ENCODE assay signal across 8 cellular contexts in the genomic region with DNA sequence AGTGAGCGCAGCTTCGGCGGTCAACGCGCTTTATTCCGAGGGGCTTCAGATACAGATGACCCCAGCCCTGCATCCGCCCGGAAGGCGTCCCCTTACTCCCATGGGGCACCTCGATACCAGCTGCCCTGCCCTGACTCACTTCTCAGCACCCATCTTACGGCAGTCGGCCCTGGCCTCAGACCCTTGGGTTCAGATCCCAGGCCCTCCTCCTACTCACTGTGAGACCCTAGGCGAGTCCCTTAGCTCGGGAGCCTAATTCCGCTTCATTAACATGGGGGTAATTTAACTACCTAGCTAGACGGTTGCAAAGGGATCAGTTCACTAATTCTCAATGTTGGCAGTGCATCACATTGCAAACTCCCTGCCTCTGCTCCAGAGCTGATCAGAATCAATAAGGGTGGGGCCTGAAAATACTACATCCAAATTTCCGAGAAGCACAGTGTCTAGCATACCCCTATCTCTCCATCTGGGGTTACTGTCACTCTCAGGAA. TPM values are rescaled to one million over a fixed set of nuclear protein-coding genes. Genes with fewer than 3 reads are reported as not detected.
A peak's percentile ranks its signal among the peaks of the same experiment; 100 is the strongest.
DNase-seq lines count a peak whose midpoint lies in the region; ATAC-seq lines count a peak whose summit lies in the region.

No MANE protein-coding gene starts in this region.

- no peak for ATAC-seq in activated T-cell treated with anti-CD3 and anti-CD28 coated beads, Interleukin-2, amount 50 U/mL, for 4 hours
- no peak for ATAC-seq in activated naive CD8-positive, alpha-beta T cell treated with anti-CD3 and anti-CD28 coated beads, Interleukin-2, amount 10 ng/mL, durations not matched to agents 7 days and 5 days (ENCODE audit: low read depth)
- peak; percentile 41 for ATAC-seq in stimulated activated naive CD8-positive, alpha-beta T cell treated with anti-CD3 and anti-CD28 coated beads, Interleukin-15, amount 100 ng/mL, for 72 hours

- no peaks in the 10 kb centered on the region for H3K9me3 Mint-ChIP-seq in activated T-cell treated with anti-CD3 and anti-CD28 coated beads, Interleukin-2, amount 50 U/mL, for 4 hours
- H3K9me3 Mint-ChIP-seq in activated naive CD8-positive, alpha-beta T cell treated with anti-CD3 and anti-CD28 coated beads, Interleukin-2, amount 10 ng/mL, durations not matched to agents 7 days and 5 days = no peaks in the 10 kb centered on the region
- H3K9me3 Mint-ChIP-seq in stimulated activated naive CD8-positive, alpha-beta T cell treated with anti-CD3 and anti-CD28 coated beads, Interleukin-15, amount 100 ng/mL, for 72 hours = no peaks in the 10 kb centered on the region

- H3K27me3 Mint-ChIP-seq in activated T-cell treated with anti-CD3 and anti-CD28 coated beads, Interleukin-2, amount 50 U/mL, for 4 hours (ENCODE audit: low read depth) = no peaks in the 10 kb centered on the region
- H3K27me3 Mint-ChIP-seq in activated naive CD8-positive, alpha-beta T cell treated with anti-CD3 and anti-CD28 coated beads, Interleukin-2, amount 10 ng/mL, durations not matched to agents 7 days and 5 days = no peaks in the 10 kb centered on the region
- no peaks in the 10 kb centered on the region for H3K27me3 Mint-ChIP-seq in stimulated activated naive CD8-positive, alpha-beta T cell treated with anti-CD3 and anti-CD28 coated beads, Interleukin-15, amount 100 ng/mL, for 72 hours

- H3K9me3 ChIP-seq in iPS-18c (ENCODE audit: control insufficient read depth, insufficient read depth, low read length) = no peaks in the 10 kb centered on the region

- peak overlapping the region; percentile 91 for H3K4me3 Mint-ChIP-seq in activated T-cell treated with anti-CD3 and anti-CD28 coated beads, Interleukin-2, amount 50 U/mL, for 4 hours
- H3K4me3 Mint-ChIP-seq in activated naive CD8-positive, alpha-beta T cell treated with anti-CD3 and anti-CD28 coated beads, Interleukin-2, amount 10 ng/mL, durations not matched to agents 7 days and 5 days = peak overlapping the region; percentile 98
- H3K4me3 Mint-ChIP-seq in stimulated activated naive CD8-positive, alpha-beta T cell treated with anti-CD3 and anti-CD28 coated beads, Interleukin-15, amount 100 ng/mL, for 72 hours = peak overlapping the region; percentile 95 to 99

- H3K27ac Mint-ChIP-seq in activated naive CD8-positive, alpha-beta T cell treated with anti-CD3 and anti-CD28 coated beads, Interleukin-2, amount 10 ng/mL, durations not matched to agents 7 days and 5 days = peak overlapping the region; percentile 97
- H3K27ac Mint-ChIP-seq in stimulated activated naive CD8-positive, alpha-beta T cell treated with anti-CD3 and anti-CD28 coated beads, Interleukin-15, amount 100 ng/mL, for 72 hours = peak overlapping the region; percentile 97 to 98

- peaks cover 65% of the 10 kb centered on the region for H3K4me1 Mint-ChIP-seq in activated T-cell treated with anti-CD3 and anti-CD28 coated beads, Interleukin-2, amount 50 U/mL, for 4 hours (ENCODE audit: low read depth)
- peaks cover 54% of the 10 kb centered on the region for H3K4me1 Mint-ChIP-seq in activated naive CD8-positive, alpha-beta T cell treated with anti-CD3 and anti-CD28 coated beads, Interleukin-2, amount 10 ng/mL, durations not matched to agents 7 days and 5 days
- peaks cover 78% of the 10 kb centered on the region for H3K4me1 Mint-ChIP-seq in stimulated activated naive CD8-positive, alpha-beta T cell treated with anti-CD3 and anti-CD28 coated beads, Interleukin-15, amount 100 ng/mL, for 72 hours

- DNase-seq in activated T-cell treated with anti-CD3 and anti-CD28 coated beads, Interleukin-2, amount 50 U/mL, for 4 hours = peak; percentile 17
- DNase-seq in activated T-cell treated with anti-CD3 and anti-CD28 coated beads for 4 hours (no peak), NCI-H2107 (lab: John Stamatoyannopoulos, UW) (no peak), Kasumi-1 (lab: John Stamatoyannopoulos, UW) (no peak), T-helper 9 cell (no peak)
- no peak for DNase-seq in activated naive CD8-positive, alpha-beta T cell treated with anti-CD3 and anti-CD28 coated beads, Interleukin-2, amount 10 ng/mL, durations not matched to agents 7 days and 5 days
- peak in 1 of 2 donors; percentile 46 for DNase-seq in stimulated activated naive CD8-positive, alpha-beta T cell treated with anti-CD3 and anti-CD28 coated beads, Interleukin-15, amount 100 ng/mL, for 72 hours

- H3K4me3 ChIP-seq in iPS-18c (ENCODE audit: insufficient read depth, low read depth, low read length) = peak overlapping the region; percentile 92; the same call in 1 of the 2 replicates

- POLR2A ChIA-PET in activated naive CD8-positive, alpha-beta T cell treated with anti-CD3 and anti-CD28 coated beads, Interleukin-2, amount 10 ng/mL, durations not matched to agents 7 days and 5 days (lab: Charles Lee) = interaction anchor here (0.5 to 3.8 kb wide), 11 partner anchors 26 to 243 kb away, joined by 3 to 16 read pairs (median 4); a partner anchor contains a TSS

- H3K36me3 Mint-ChIP-seq in activated T-cell treated with anti-CD3 and anti-CD28 coated beads, Interleukin-2, amount 50 U/mL, for 4 hours (ENCODE audit: insufficient read depth) = peaks cover 7% of the 10 kb centered on the region
- H3K36me3 Mint-ChIP-seq in activated naive CD8-positive, alpha-beta T cell treated with anti-CD3 and anti-CD28 coated beads, Interleukin-2, amount 10 ng/mL, durations not matched to agents 7 days and 5 days = peaks cover 27% of the 10 kb centered on the region

RNA-seq across cellular contexts. Expression of a gene that starts 0.3 kb away (rescaled TPM):
- total RNA-seq in activated T-cell treated with anti-CD3 and anti-CD28 coated beads, Interleukin-2, amount 50 U/mL, for 4 hours = 10 to 100 TPM; 48.3 to 62.9 (median 59.3) TPM
- 100 to 1,000 TPM; 195 to 216 TPM for total RNA-seq in activated naive CD8-positive, alpha-beta T cell treated with anti-CD3 and anti-CD28 coated beads, Interleukin-2, amount 10 ng/mL, durations not matched to agents 7 days and 5 days

RNA-seq across cellular contexts. Expression of a gene that starts 5.1 kb away (rescaled TPM):
- total RNA-seq in activated T-cell treated with anti-CD3 and anti-CD28 coated beads, Interleukin-2, amount 50 U/mL, for 4 hours = 10 to 100 TPM; 20.7 to 24.5 (median 21.8) TPM
- 10 to 100 TPM; 31.6 to 32.0 TPM for total RNA-seq in activated naive CD8-positive, alpha-beta T cell treated with anti-CD3 and anti-CD28 coated beads, Interleukin-2, amount 10 ng/mL, durations not matched to agents 7 days and 5 days

RNA-seq across cellular contexts. Expression of a gene that starts 43.0 kb away (rescaled TPM):
- 10 to 100 TPM; 79.8 to 81.3 (median 80.8) TPM for total RNA-seq in activated T-cell treated with anti-CD3 and anti-CD28 coated beads, Interleukin-2, amount 50 U/mL, for 4 hours
- 10 to 100 TPM; 34.3 to 37.6 TPM for total RNA-seq in activated naive CD8-positive, alpha-beta T cell treated with anti-CD3 and anti-CD28 coated beads, Interleukin-2, amount 10 ng/mL, durations not matched to agents 7 days and 5 days

RNA-seq across cellular contexts. Expression of a gene that starts 53.5 kb away (rescaled TPM):
- 10 to 100 TPM; 45.2 to 48.6 (median 47.8) TPM for total RNA-seq in activated T-cell treated with anti-CD3 and anti-CD28 coated beads, Interleukin-2, amount 50 U/mL, for 4 hours
- 10 to 100 TPM; 98.6 to 99.9 TPM for total RNA-seq in activated naive CD8-positive, alpha-beta T cell treated with anti-CD3 and anti-CD28 coated beads, Interleukin-2, amount 10 ng/mL, durations not matched to agents 7 days and 5 days

RNA-seq across cellular contexts. Expression of a gene that starts 55.2 kb away (rescaled TPM):
- total RNA-seq in activated T-cell treated with anti-CD3 and anti-CD28 coated beads, Interleukin-2, amount 50 U/mL, for 4 hours = 10 to 100 TPM; 23.5 to 26.4 (median 24.9) TPM
- 10 to 100 TPM; 17.0 to 21.2 TPM for total RNA-seq in activated naive CD8-positive, alpha-beta T cell treated with anti-CD3 and anti-CD28 coated beads, Interleukin-2, amount 10 ng/mL, durations not matched to agents 7 days and 5 days
